Comparison of ENCODE assay signal across 8 cellular contexts in the genomic region with DNA sequence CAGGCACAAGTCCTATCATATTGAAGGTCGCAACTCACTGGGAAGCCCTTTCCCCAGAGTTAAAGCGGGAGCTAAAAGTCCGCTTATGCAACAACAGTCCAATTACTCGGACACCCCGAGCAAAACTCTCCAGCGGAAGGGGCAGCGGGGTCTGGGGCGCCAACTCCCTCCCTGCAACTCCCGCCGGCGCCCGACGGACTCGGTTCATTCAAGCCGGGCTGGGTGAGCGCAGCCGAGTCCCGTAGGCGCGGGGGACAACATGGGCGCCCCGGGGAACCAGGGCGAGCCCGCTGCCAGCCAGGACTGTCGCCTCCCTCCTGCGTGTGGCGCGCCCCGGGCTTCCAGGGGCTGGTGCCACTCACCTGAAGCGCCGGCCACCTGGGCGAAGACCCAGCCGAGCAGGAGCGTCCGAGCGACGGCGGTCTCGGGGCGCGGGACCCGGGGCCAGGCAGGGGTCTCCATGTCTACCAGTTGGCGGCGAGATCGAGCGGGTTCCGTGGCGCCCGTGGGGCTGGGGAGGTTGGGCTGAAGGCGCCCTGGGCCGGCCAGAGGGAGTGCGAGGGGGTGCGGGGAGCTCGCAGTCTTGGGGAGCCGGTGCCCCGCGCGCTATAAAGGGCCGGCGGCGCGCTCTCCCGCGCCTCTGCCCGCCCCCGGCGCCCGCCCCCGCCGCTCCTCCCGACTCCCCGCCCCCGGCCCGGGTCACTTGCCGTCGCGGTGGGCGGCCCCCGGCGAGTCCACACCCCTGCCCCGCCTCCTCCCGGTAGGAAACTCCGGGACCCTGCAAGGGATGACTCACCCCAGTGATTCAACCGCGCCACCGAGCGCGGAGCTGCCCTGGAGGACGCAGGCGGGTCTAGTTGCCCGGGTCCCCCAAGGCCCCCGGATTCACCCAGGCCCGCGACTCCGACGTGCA. TPM values are rescaled to one million over a fixed set of nuclear protein-coding genes. Genes with fewer than 3 reads are reported as not detected.
DNase-seq lines count a peak whose midpoint lies in the region; ATAC-seq and TF ChIP-seq lines count a peak whose summit lies in the region.

A gene (minus strand): TSS at position 585 of the 913 bp plus-strand sequence. CDS start 123 bp downstream, at position 462.

- TF ChIP-seq CTCF in Panc1 (IDR thresholded peaks at IDR 0.05), result no peak
- peak; percentile 27 for TF ChIP-seq CTCF in foreskin keratinocyte (conservative IDR thresholded peaks at IDR 0.05)
- peak; percentile 36 for TF ChIP-seq CTCF in neural crest cell (conservative IDR thresholded peaks at IDR 0.05)
- TF ChIP-seq CTCF in stomach (IDR thresholded peaks at IDR 0.05), result peak in 1 of 7 experiments; percentile 16

- peak within 1 kb of the TSS; percentile 79 for H3K27ac Mint-ChIP-seq in neural crest cell (ENCODE audit: unreplicated experiment)

- H3K36me3 ChIP-seq in Panc1 (ENCODE audit: control insufficient read depth, insufficient read depth, low read length) (no peaks in the 10 kb centered on the region; the same call in 1 of the 2 replicates), stomach (peaks cover 0 to 3% (median under 1%) of the 10 kb centered on the region in 4 donors)

- peaks cover 49% of the 10 kb centered on the region for H3K27me3 Mint-ChIP-seq in neural crest cell (ENCODE audit: low read depth)

- H3K9me3 ChIP-seq in Panc1 (ENCODE audit: control insufficient read depth, insufficient read depth, low read depth, low read length) (no peaks in the 10 kb centered on the region), stomach (no peaks in the 10 kb centered on the region)

- H3K36me3 Mint-ChIP-seq in neural crest cell (ENCODE audit: low read depth), result peaks cover 4% of the 10 kb centered on the region

- WGBS in stomach, 5 donors, result 1 to 2% (median 1%) methylated on average over 28 to 96 of the region's 96 CpGs

- H3K27me3 ChIP-seq in Panc1 (ENCODE audit: control insufficient read depth, insufficient read depth, low read length) (peaks cover 5% of the 10 kb centered on the region; the same call in 1 of the 2 replicates), foreskin keratinocyte (no peaks in the 10 kb centered on the region), stomach (no peaks in the 10 kb centered on the region)

- intact Hi-C loops in Panc1 (cut with micrococcal nuclease; ENCODE audit: unreplicated experiment), result no loop called here
- intact Hi-C loops in stomach (cut with DNase I; ENCODE audit: low total_unique reads), result no loop called here

- peak within 1 kb of the TSS; percentile 61 to 62 for H3K4me3 ChIP-seq in Panc1 (ENCODE audit: low read depth in 2 of 2, low read length in 2 of 2)
- H3K4me3 ChIP-seq in stomach, result peak within 1 kb of the TSS; percentile 54 to 84 (median 76)

- no TSS peak for BruUV-seq in Panc1 (replicated peaks; lab: Mats Ljungman, UMichigan)

- ATAC-seq in GM19025 (IDR thresholded peaks at IDR 0.05; ENCODE audit: low read depth, unreplicated experiment) (peak; percentile 70), HG03457 (IDR thresholded peaks at IDR 0.05; ENCODE audit: unreplicated experiment) (peak; percentile 70), Panc1 (peak; percentile 95), foreskin keratinocyte (peak; percentile 87)

- DNase-seq in AML-193 (lab: John Stamatoyannopoulos, UW) (peak; percentile 67 to 73), Panc1 (ENCODE audit: low read depth, low spot score) (no peak), foreskin keratinocyte (peak in 1 of 2 donors; percentile 88), neural crest cell (ENCODE audit: low read depth, low spot score) (peak; percentile 56), stomach (peak; percentile 93)
- peak; percentile 88 for DNase-seq in activated effector memory CD4-positive, alpha-beta T cell treated with anti-CD3 and anti-CD28 coated beads, Interleukin-2, amount 50 U/mL, for 16 hours

- POLR2A ChIA-PET in Panc1 (lab: Charles Lee), result no interaction called here

- CTCF ChIA-PET in Panc1 (lab: Charles Lee), result interaction anchor here (0.7 kb wide), 1 partner anchor 27 kb away, joined by 3 read pairs; no protein-coding TSS in a partner anchor

- peak in 2 of 4 donors; percentile 64 to 79 for TF ChIP-seq POLR2A in stomach (IDR thresholded peaks at IDR 0.05)

- H3K4me1 ChIP-seq in Panc1 (ENCODE audit: control insufficient read depth, insufficient read depth, low read length) (peaks cover 4% of the 10 kb centered on the region; the same call in 1 of the 2 replicates), foreskin keratinocyte (peaks cover 35% of the 10 kb centered on the region), stomach (peaks cover 26 to 75% (median 53%) of the 10 kb centered on the region in 4 donors)

- no peaks in the 10 kb centered on the region for H3K9me3 Mint-ChIP-seq in neural crest cell

- peak within 1 kb of the TSS; percentile 34; the same call in 1 of the 2 replicates for H3K27ac ChIP-seq in Panc1 (ENCODE audit: low read length)
- H3K27ac ChIP-seq in foreskin keratinocyte, result peak within 1 kb of the TSS; percentile 87
- peak within 1 kb of the TSS; percentile 85 to 94 (median 91) for H3K27ac ChIP-seq in stomach

- in situ Hi-C loops in Panc1 (cut with HindIII; ENCODE audit: low pct_unique_long_range_greater_than_20kb, low sequenced_read_pairs), result no loop called here

- peak within 1 kb of the TSS; percentile 93 for H3K4me3 Mint-ChIP-seq in neural crest cell

- no peak for TF ChIP-seq EP300 in stomach (IDR thresholded peaks at IDR 0.05)

- H3K4me1 Mint-ChIP-seq in neural crest cell, result peaks cover 40% of the 10 kb centered on the region

RNA-seq across cellular contexts. Expression of the gene that starts here (rescaled TPM):
- total RNA-seq in Panc1 (2021; ENCODE audit: unreplicated experiment), result 2.6 TPM
- polyA plus RNA-seq in Panc1 (2012; ENCODE audit: insufficient read length), result 1.6 TPM
- 472 and 766 TPM in 2 replicates for total RNA-seq in foreskin keratinocyte
- polyA plus RNA-seq in foreskin keratinocyte, result 223 and 404 TPM in 2 replicates
- 4.4 and 4.6 TPM in 2 replicates for total RNA-seq in neural crest cell
- total RNA-seq in stomach, result 100 to 1,000 TPM in 3 of 5 donors, 10 to 100 TPM in 2; 36.6 to 206 (median 108) TPM
- 10 to 100 TPM; 40.7 to 67.2 (median 43.8) TPM for polyA plus RNA-seq in stomach

Comparison
In these comparisons a context has a peak if more than half of its experiments do, and no peak if none do; other contexts are left out.
1. H3K27ac ChIP-seq: peak in every context shown above with its lines; median percentile 91 in stomach; 87 in foreskin keratinocyte; 34 in Panc1.